Comparison of ENCODE assay signal across 13 cellular contexts in genomic region chr13:48255090-48255489, GRCh38. TPM values are rescaled to one million over a fixed set of nuclear protein-coding genes. Genes with fewer than 3 reads are reported as not detected.
DNase-seq lines count a peak whose midpoint lies in the region; ATAC-seq and TF ChIP-seq lines count a peak whose summit lies in the region.
"Had no signal": no experiment of that assay in that cellular context is flagged by ENCODE, and none has a peak within 500 bp of the region (broad histone marks: within the 10 kb centered on the region; RNA-seq: fewer than 3 reads in every experiment).

No MANE protein-coding gene starts in this region.

- H3K36me3 ChIP-seq in HEK293 (ENCODE audit: control insufficient read depth in 2 of 2, insufficient read depth in 1 of 2, low read length in 2 of 2), result peaks cover 4 to 51% of the 10 kb centered on the region in 2 experiments
- H3K36me3 ChIP-seq in subcutaneous abdominal adipose tissue (ENCODE audit: control insufficient read depth in 5 of 5, insufficient read depth in 5 of 5, low read length in 5 of 5), result peaks cover 50 to 63% (median 54%) of the 10 kb centered on the region in 5 donors

- peak overlapping the region; percentile 68 for H3K27ac Mint-ChIP-seq in activated naive CD8-positive, alpha-beta T cell
- no peak overlapping the region for H3K27ac Mint-ChIP-seq in activated naive CD8-positive, alpha-beta T cell treated with anti-CD3 and anti-CD28 coated beads, Interleukin-2, amount 50 U/mL, for 24 hours
- peak overlapping the region; percentile 42 for H3K27ac Mint-ChIP-seq in activated naive CD8-positive, alpha-beta T cell treated with anti-CD3 and anti-CD28 coated beads for 36 hours
- H3K27ac Mint-ChIP-seq: H9 had no signal

- H3K36me3 Mint-ChIP-seq in activated naive CD8-positive, alpha-beta T cell, result peaks cover 15% of the 10 kb centered on the region
- peaks cover 58% of the 10 kb centered on the region for H3K36me3 Mint-ChIP-seq in activated naive CD8-positive, alpha-beta T cell treated with anti-CD3 and anti-CD28 coated beads, Interleukin-2, amount 50 U/mL, for 24 hours (ENCODE audit: low read depth)
- H3K36me3 Mint-ChIP-seq in activated naive CD8-positive, alpha-beta T cell treated with anti-CD3 and anti-CD28 coated beads for 36 hours, result peaks cover 47% of the 10 kb centered on the region

- no peaks in the 10 kb centered on the region for H3K9me3 Mint-ChIP-seq in activated naive CD8-positive, alpha-beta T cell (ENCODE audit: low read depth)
- H3K9me3 Mint-ChIP-seq in activated naive CD8-positive, alpha-beta T cell treated with anti-CD3 and anti-CD28 coated beads, Interleukin-2, amount 50 U/mL, for 24 hours, result no peaks in the 10 kb centered on the region
- no peaks in the 10 kb centered on the region for H3K9me3 Mint-ChIP-seq in activated naive CD8-positive, alpha-beta T cell treated with anti-CD3 and anti-CD28 coated beads for 36 hours
- H3K9me3 Mint-ChIP-seq: CD4-positive, alpha-beta T cell; H9 had no signal

- H3K4me1 Mint-ChIP-seq in activated naive CD8-positive, alpha-beta T cell (ENCODE audit: low read depth), result peaks cover 71% of the 10 kb centered on the region
- H3K4me1 Mint-ChIP-seq in activated naive CD8-positive, alpha-beta T cell treated with anti-CD3 and anti-CD28 coated beads, Interleukin-2, amount 50 U/mL, for 24 hours, result peaks cover 73% of the 10 kb centered on the region
- H3K4me1 Mint-ChIP-seq in activated naive CD8-positive, alpha-beta T cell treated with anti-CD3 and anti-CD28 coated beads for 36 hours, result peaks cover 60% of the 10 kb centered on the region

- POLR2A ChIA-PET in HEK293 (lab: Yijun Ruan, JAX), result no interaction called here

- CTCF ChIA-PET in HEK293 (lab: Yijun Ruan, JAX), result no interaction called here

- in situ Hi-C loops in KBM-7 (cut with MboI; ENCODE audit: low pct_unique_long_range_greater_than_20kb, low sequenced_read_pairs), result no loop called here

- H3K27ac ChIP-seq in HEK293 (ENCODE audit: extremely low read depth, low read depth, low read length) (no peak overlapping the region), subcutaneous abdominal adipose tissue (ENCODE audit: low read depth, low read length) (peak overlapping the region; percentile 21)

- no peak overlapping the region for H3K4me3 Mint-ChIP-seq in activated naive CD8-positive, alpha-beta T cell
- no peak overlapping the region for H3K4me3 Mint-ChIP-seq in activated naive CD8-positive, alpha-beta T cell treated with anti-CD3 and anti-CD28 coated beads, Interleukin-2, amount 50 U/mL, for 24 hours
- H3K4me3 Mint-ChIP-seq in activated naive CD8-positive, alpha-beta T cell treated with anti-CD3 and anti-CD28 coated beads for 36 hours, result no peak overlapping the region
- H3K4me3 Mint-ChIP-seq: CD4-positive, alpha-beta T cell; H9 had no signal

- no peak for TF ChIP-seq CTCF in HEK293 (tag by site-specific recombination; IDR thresholded peaks at IDR 0.05)

- H3K27me3 Mint-ChIP-seq in activated naive CD8-positive, alpha-beta T cell, result no peaks in the 10 kb centered on the region
- no peaks in the 10 kb centered on the region for H3K27me3 Mint-ChIP-seq in activated naive CD8-positive, alpha-beta T cell treated with anti-CD3 and anti-CD28 coated beads, Interleukin-2, amount 50 U/mL, for 24 hours
- no peaks in the 10 kb centered on the region for H3K27me3 Mint-ChIP-seq in activated naive CD8-positive, alpha-beta T cell treated with anti-CD3 and anti-CD28 coated beads for 36 hours
- H3K27me3 Mint-ChIP-seq: CD4-positive, alpha-beta T cell had no signal

- H3K9ac ChIP-seq in subcutaneous abdominal adipose tissue (ENCODE audit: low read length in 5 of 5), result no peak overlapping the region

- H3K4me1 ChIP-seq in HEK293 (ENCODE audit: control insufficient read depth, insufficient read depth, low read length), result 0 out of 2 replicates have a peak, but pooled peaks cover 2% of the 10 kb centered on the region
- peaks cover 0 to 34% (median 24%) of the 10 kb centered on the region in 5 donors for H3K4me1 ChIP-seq in subcutaneous abdominal adipose tissue (ENCODE audit: control insufficient read depth in 5 of 5, insufficient read depth in 5 of 5, low read length in 5 of 5)
- H3K4me1 ChIP-seq: BE2C had no signal

- no peak for ATAC-seq in activated naive CD8-positive, alpha-beta T cell treated with anti-CD3 and anti-CD28 coated beads, Interleukin-2, amount 50 U/mL, for 24 hours

- H3K27me3 ChIP-seq in subcutaneous abdominal adipose tissue (ENCODE audit: control insufficient read depth in 5 of 5, insufficient read depth in 4 of 5, low read length in 5 of 5), result no peaks in the 10 kb centered on the region
- H3K27me3 ChIP-seq: BE2C had no signal

- H3K9me3 ChIP-seq in HEK293 (ENCODE audit: control insufficient read depth, insufficient read depth, low read depth, low read length) (no peaks in the 10 kb centered on the region), subcutaneous abdominal adipose tissue (ENCODE audit: control insufficient read depth in 5 of 5, low read length in 5 of 5) (no peaks in the 10 kb centered on the region)
- H3K9me3 ChIP-seq: BE2C, Caco-2 had no signal

- H3K4me3 ChIP-seq in HEK293 (ENCODE audit: low read depth, low read length), result no peak overlapping the region
- no peak overlapping the region for H3K4me3 ChIP-seq in subcutaneous abdominal adipose tissue (ENCODE audit: low read depth in 1 of 5, low read length in 5 of 5)

- DNase-seq in activated naive CD8-positive, alpha-beta T cell treated with anti-CD3 and anti-CD28 coated beads, Interleukin-2, amount 50 U/mL, for 24 hours, result no peak
- DNase-seq in activated naive CD8-positive, alpha-beta T cell treated with anti-CD3 and anti-CD28 coated beads for 36 hours, result no peak
- no peak for DNase-seq in KBM-7
- DNase-seq in SIG-M5 treated with dmso at 0.1 percent for 504 hours (lab: John Stamatoyannopoulos, UW; ENCODE audit: unreplicated experiment), result no peak
- DNase-seq: ACHN; BE2C; C1 segment of cervical spinal cord; Caco-2; CD4-positive, alpha-beta T cell; H9 had no signal

TF ChIP-seq in HEK293, 187 proteins besides CTCF, POLR2A, EP300 and RAD21 (continues in another document):
- TF ChIP-seq KLF1 (tag by site-specific recombination; IDR thresholded peaks at IDR 0.05) (no peak), GLI4 (tag by site-specific recombination; IDR thresholded peaks at IDR 0.05) (0 out of 2 replicates have a peak, but pooled peaks have one; percentile 21), AEBP2 (tag by site-specific recombination; IDR thresholded peaks at IDR 0.05; ENCODE audit: borderline replicate concordance) (no peak), ZNF114 (tag by site-specific recombination; IDR thresholded peaks at IDR 0.05) (no peak), ZNF354C (tag by site-specific recombination; IDR thresholded peaks at IDR 0.05; ENCODE audit: borderline replicate concordance, low read depth) (no peak), HOXD13 (CRISPR knock-in tag; IDR thresholded peaks at IDR 0.05; ENCODE audit: borderline replicate concordance) (no peak), ZNF2 (tag by site-specific recombination; IDR thresholded peaks at IDR 0.05) (0 out of 2 replicates have a peak, but pooled peaks have one; percentile 20), ZFP37 (tag by site-specific recombination; IDR thresholded peaks at IDR 0.05) (no peak), ZSCAN4 (tag by site-specific recombination; IDR thresholded peaks at IDR 0.05) (peak; percentile 41; the same call in 1 of the 2 replicates)

RNA-seq across cellular contexts. Expression of gene ITM2B, which starts 22.1 kb away (rescaled TPM):
- 10 to 100 TPM; 90.7 to 95.9 TPM for total RNA-seq in activated naive CD8-positive, alpha-beta T cell treated with anti-CD3 and anti-CD28 coated beads for 36 hours

RNA-seq across cellular contexts. Expression of gene RB1, which starts 48.5 kb away (rescaled TPM):
- 10 to 100 TPM; 33.0 to 33.7 TPM for total RNA-seq in activated naive CD8-positive, alpha-beta T cell treated with anti-CD3 and anti-CD28 coated beads for 36 hours
